ENCODE assay signal across 18 cellular contexts in the genomic region with DNA sequence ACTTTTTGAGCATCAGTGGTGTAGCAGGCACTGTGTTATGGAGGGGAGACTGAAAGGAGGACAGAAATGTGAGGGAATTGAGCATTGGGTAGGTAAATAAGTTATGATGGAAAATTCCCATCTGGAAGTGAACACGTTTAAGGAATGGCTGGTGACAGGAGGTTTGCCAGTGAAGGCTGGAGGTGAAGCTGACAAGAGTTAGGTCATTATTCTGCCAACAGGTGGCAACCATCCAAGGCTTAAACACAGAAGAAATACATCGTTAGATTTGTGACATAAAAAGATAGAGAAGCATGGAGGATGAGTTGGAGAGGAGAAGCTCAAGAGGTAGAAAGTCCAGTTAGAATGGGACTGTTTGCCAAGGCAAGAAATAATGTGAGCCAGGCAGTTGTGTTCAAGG.
"Had no signal": no experiment of that assay in that cellular context is flagged by ENCODE, and none has a peak within 500 bp of the region (broad histone marks: within the 10 kb centered on the region; RNA-seq: fewer than 3 reads in every experiment).

No MANE protein-coding gene starts in this region.

- DNase-seq: activated CD4-positive, alpha-beta T cell treated with anti-CD3 and anti-CD28 coated beads, Interleukin-2, amount 50 U/mL, for 4 hours; activated gamma-delta T cell; adrenal gland; cerebellar nuclear complex; cortex of kidney; hypothalamus; midbrain; nephron progenitor cell; stimulated activated CD4-positive, alpha-beta T cell treated with anti-CD3 and anti-CD28 coated beads, Interleukin-2, amount 100 ng/mL, for 24 hours; stimulated activated naive CD4-positive, alpha-beta T cell treated with Interleukin-2 at 50 U/mL for 16 hours; substantia nigra; tibial artery; WERI-Rb-1 had no signal

- FAIRE-seq: astrocyte, frontal cortex, keratinocyte, urothelium cell line had no signal

- H3K4me1 ChIP-seq: adrenal gland, breast epithelium, tibial artery had no signal

- H3K27me3 ChIP-seq: adrenal gland, breast epithelium, tibial artery had no signal

- H3K27ac ChIP-seq: adrenal gland, breast epithelium, tibial artery, WERI-Rb-1 had no signal

- H3K9me3 ChIP-seq: adrenal gland, breast epithelium, tibial artery had no signal

- H3K36me3 ChIP-seq: adrenal gland, breast epithelium, tibial artery, WERI-Rb-1 had no signal

- H3K4me3 ChIP-seq: adrenal gland, breast epithelium, tibial artery had no signal
